ENCODE assay signal across 34 cellular contexts in the genomic region with DNA sequence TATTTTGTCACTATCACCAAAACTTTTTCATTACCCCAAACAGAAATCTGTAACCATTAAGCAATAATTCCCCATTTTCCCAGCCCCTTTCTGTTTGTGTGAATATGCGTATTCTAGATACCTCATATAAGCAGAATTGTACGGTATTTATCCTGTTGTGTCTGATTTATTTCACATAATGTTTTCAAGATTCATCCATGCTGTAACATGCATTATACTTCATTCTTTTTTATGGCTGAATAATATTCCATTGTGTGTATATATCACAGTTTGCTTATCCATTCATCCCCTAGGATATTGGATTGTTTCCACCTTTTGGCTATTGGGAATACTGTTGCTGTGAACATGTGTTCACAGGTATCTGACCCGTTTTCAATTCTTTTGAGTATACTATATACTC.
"Had no signal": no experiment of that assay in that cellular context is flagged by ENCODE, and none has a peak within 500 bp of the region (broad histone marks: within the 10 kb centered on the region; RNA-seq: fewer than 3 reads in every experiment).

No MANE protein-coding gene starts in this region.

- H3K4me3 ChIP-seq: MG63 had no signal

- H3K9me3 ChIP-seq: MG63 had no signal

- H3K36me3 ChIP-seq: MG63 had no signal

- H3K27me3 ChIP-seq: MG63 had no signal

- DNase-seq: Karpas-422, Kasumi-1, MG63, MM.1S, MV-4-11, NCI-H1048, NCI-H1092, NCI-H1092 treated with DMSO at 0.1 percent for 48 hours, NCI-H1105, NCI-H1105 treated with DMSO at 0.1 percent for 48 hours, NCI-H1417, NCI-H1417 treated with DMSO at 0.1 percent for 48 hours, NCI-H1436, NCI-H1436 treated with DMSO at 0.1 percent for 48 hours, NCI-H146, NCI-H1694, NCI-H1694 treated with DMSO at 0.1 percent for 48 hours, NCI-H187, NCI-H187 treated with DMSO at 0.1 percent for 48 hours, NCI-H1930, NCI-H2029, NCI-H2029 treated with DMSO at 0.1 percent for 48 hours, NCI-H2081, NCI-H2081 treated with DMSO at 0.1 percent for 48 hours, NCI-H2107, NCI-H2171, NCI-H2171 treated with DMSO at 0.1 percent for 48 hours, NCI-H2227 treated with DMSO at 0.1 percent for 48 hours, NCI-H226, NCI-H345, NCI-H446, NCI-H446 treated with DMSO at 0.1 percent for 48 hours, NCI-H510A, NCI-H510A treated with DMSO at 0.1 percent for 48 hours had no signal
